ENCODE assay signal across 11 cellular contexts in genomic region chr2:197211881-197212342, GRCh38.
A peak's percentile ranks its signal among the peaks of the same experiment; 100 is the strongest.
DNase-seq lines count a peak whose midpoint lies in the region; ATAC-seq and TF ChIP-seq lines count a peak whose summit lies in the region.
"Had no signal": no experiment of that assay in that cellular context is flagged by ENCODE, and none has a peak within 500 bp of the region (broad histone marks: within the 10 kb centered on the region; RNA-seq: fewer than 3 reads in every experiment).

No MANE protein-coding gene starts in this region.

- H3K27ac Mint-ChIP-seq in activated B cell treated with CpG ODN at 0.5 μM for 24 hours: peak overlapping the region; percentile 98

- no peak for DNase-seq in activated B cell treated with CpG ODN at 0.5 μM for 24 hours
- peak in 2 of 3 donors; percentile 9 to 26 for DNase-seq in effector memory CD4-positive, alpha-beta T cell
- peak; percentile 50 for DNase-seq in stimulated activated naive CD8-positive, alpha-beta T cell treated with anti-CD3 and anti-CD28 coated beads, Interleukin-15, Interleukin-2, amounts not matched to agents 100 U/mL and 50 U/mL, for 24 hours
- no peak for DNase-seq in KBM-7
- no peak for DNase-seq in HPDE6-E6E7 (ENCODE audit: extremely low spot score)
- DNase-seq: DMS79, erythroblast, NCI-H2081, testis had no signal

- no peaks in the 10 kb centered on the region for H3K9me3 Mint-ChIP-seq in activated B cell treated with CpG ODN at 0.5 μM for 24 hours

- H3K36me3 ChIP-seq in effector memory CD4-positive, alpha-beta T cell (ENCODE audit: control insufficient read depth, insufficient read depth, low read length): no peaks in the 10 kb centered on the region

- no peaks in the 10 kb centered on the region for H3K27me3 ChIP-seq in effector memory CD4-positive, alpha-beta T cell (replicated peaks; ENCODE audit: control insufficient read depth, insufficient read depth, low read length, poor library complexity, severe bottlenecking)
- H3K27me3 ChIP-seq: testis had no signal

- ATAC-seq in activated B cell treated with CpG ODN at 0.5 μM for 24 hours (ENCODE audit: low read depth) (peak; percentile 20), GM18520 (IDR thresholded peaks at IDR 0.05; ENCODE audit: unreplicated experiment) (no peak)
- peak; percentile 50 for ATAC-seq in stimulated activated naive CD8-positive, alpha-beta T cell treated with anti-CD3 and anti-CD28 coated beads, Interleukin-15, Interleukin-2, amounts not matched to agents 100 U/mL and 50 U/mL, for 24 hours

- H3K36me3 Mint-ChIP-seq in activated B cell treated with CpG ODN at 0.5 μM for 24 hours (ENCODE audit: low read depth): peaks cover 6% of the 10 kb centered on the region

- H3K4me1 Mint-ChIP-seq in activated B cell treated with CpG ODN at 0.5 μM for 24 hours: peaks cover 99% of the 10 kb centered on the region

- TF ChIP-seq CTCF in activated B cell treated with CpG ODN at 0.5 μM for 24 hours (IDR thresholded peaks at IDR 0.05): no peak

- POLR2A ChIA-PET in activated B cell treated with CpG ODN at 0.5 μM for 24 hours (lab: Charles Lee): interaction anchor here (0.7 to 5.2 kb wide), 11 partner anchors 9 to 976 kb away, joined by 3 to 50 read pairs (median 5); partner anchors contain the start of gene ANKRD44

- intact Hi-C loops in activated B cell treated with CpG ODN at 0.5 μM for 24 hours (cut with micrococcal nuclease): loop anchor here (10.0 kb wide), 1 partner anchor 1037 kb away; the partner anchor contains the start of gene STK17B

- no peak overlapping the region for H3K4me3 ChIP-seq in effector memory CD4-positive, alpha-beta T cell (ENCODE audit: insufficient read depth, low read depth, low read length, poor library complexity, severe bottlenecking)
- H3K4me3 ChIP-seq: testis had no signal

- H3K9me3 ChIP-seq in effector memory CD4-positive, alpha-beta T cell (ENCODE audit: control insufficient read depth, low read length): no peaks in the 10 kb centered on the region
- H3K9me3 ChIP-seq: testis had no signal

- no peaks in the 10 kb centered on the region for H3K27me3 Mint-ChIP-seq in activated B cell treated with CpG ODN at 0.5 μM for 24 hours

- peak; percentile 34 for TF ChIP-seq POLR2A in GM19099 (IDR thresholded peaks at IDR 0.05; ENCODE audit: extremely low read depth, insufficient read length, low read depth)

- H3K27ac ChIP-seq in effector memory CD4-positive, alpha-beta T cell (ENCODE audit: insufficient read depth, low read length, poor library complexity, severe bottlenecking): peak overlapping the region; percentile 69
- H3K27ac ChIP-seq: testis had no signal

- CTCF ChIA-PET in activated B cell treated with CpG ODN at 0.5 μM for 24 hours (lab: Charles Lee): interaction anchor here (1.0 to 1.2 kb wide), 3 partner anchors 20 to 98 kb away, joined by 3 to 5 read pairs (median 3); partner anchors contain the start of gene ANKRD44

- H3K4me1 ChIP-seq in effector memory CD4-positive, alpha-beta T cell (ENCODE audit: control insufficient read depth, insufficient read depth, low read length, poor library complexity, severe bottlenecking): peaks cover 89% of the 10 kb centered on the region
- H3K4me1 ChIP-seq: testis had no signal

- peak overlapping the region; percentile 71 for H3K4me3 Mint-ChIP-seq in activated B cell treated with CpG ODN at 0.5 μM for 24 hours

- in situ Hi-C loops in KBM-7 (cut with MboI; ENCODE audit: low pct_unique_long_range_greater_than_20kb, low sequenced_read_pairs): no loop called here

Comparison
In these comparisons a context has a peak if more than half of its experiments do, and no peak if none do; other contexts are left out.
1. DNase-seq: peak in effector memory CD4-positive, alpha-beta T cell (2 of 3) and stimulated activated naive CD8-positive, alpha-beta T cell treated with anti-CD3 and anti-CD28 coated beads, Interleukin-15, Interleukin-2, amounts not matched to agents 100 U/mL and 50 U/mL, for 24 hours (single experiment); none in activated B cell treated with CpG ODN at 0.5 μM for 24 hours (single experiment), KBM-7 (single experiment) and HPDE6-E6E7 (single experiment).